In genomic region chr17:30208214-30208613, GRCh38 we compare ENCODE assay signal across 1 cellular context.
TF ChIP-seq lines count a peak whose summit lies in the region.

No MANE protein-coding gene starts in this region.

TF ChIP-seq in GM23338, 12 proteins besides CTCF, POLR2A, EP300 and RAD21 (continued from another document):
- TF ChIP-seq REST (IDR thresholded peaks at IDR 0.05; ENCODE audit: unreplicated experiment) (no peak), NANOG (IDR thresholded peaks at IDR 0.05; ENCODE audit: borderline replicate concordance) (no peak)
